Comparison of ENCODE assay signal across 11 cellular contexts in the genomic region with DNA sequence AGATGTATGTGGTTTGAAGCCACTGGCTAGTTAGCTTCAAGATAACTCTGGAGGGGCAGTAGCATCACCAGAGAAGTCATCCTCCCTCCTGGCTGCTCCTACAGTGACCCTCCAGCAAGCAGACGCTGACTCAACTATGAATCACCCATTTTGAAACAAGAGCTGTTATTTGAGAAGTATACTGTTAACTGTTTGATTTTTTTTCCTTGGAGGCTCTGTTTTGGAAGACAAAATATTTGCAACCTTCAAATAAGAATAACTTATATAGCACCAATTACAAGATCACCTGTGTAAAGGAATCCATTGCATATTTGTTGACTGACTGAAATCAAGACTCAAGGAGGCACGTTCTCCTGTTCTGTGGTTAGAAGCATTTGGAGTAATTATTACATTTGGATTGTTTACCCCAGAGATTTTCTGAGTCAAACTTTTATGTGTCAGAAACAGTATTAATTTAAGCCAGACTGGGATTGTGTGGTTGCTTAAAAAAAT.
DNase-seq lines count a peak whose midpoint lies in the region; ATAC-seq and TF ChIP-seq lines count a peak whose summit lies in the region.
"Had no signal": no experiment of that assay in that cellular context is flagged by ENCODE, and none has a peak within 500 bp of the region (broad histone marks: within the 10 kb centered on the region; RNA-seq: fewer than 3 reads in every experiment).

No MANE protein-coding gene starts in this region.

- TF ChIP-seq POLR2A in prostate gland (IDR thresholded peaks at IDR 0.05) = no peak

- no peak overlapping the region for H2BK12ac ChIP-seq in neuronal stem cell (ENCODE audit: low read length)

- H3K27me3 ChIP-seq in PC-9 (ENCODE audit: insufficient read depth, low read depth) = no peaks in the 10 kb centered on the region
- H3K27me3 ChIP-seq in prostate gland (replicated peaks; ENCODE audit: insufficient read depth) = no peaks in the 10 kb centered on the region
- H3K27me3 ChIP-seq in neuronal stem cell (ENCODE audit: control insufficient read depth in 3 of 3, insufficient read depth in 3 of 3, low read depth in 1 of 3, low read length in 3 of 3) = no peaks in the 10 kb centered on the region
- H3K27me3 ChIP-seq: cardiac muscle cell, testis had no signal

- no peak overlapping the region for H3K23ac ChIP-seq in neuronal stem cell (ENCODE audit: low read depth, low read length, poor library complexity)

- peaks cover 25% of the 10 kb centered on the region for H3F3A ChIP-seq in PC-9 (ENCODE audit: insufficient read depth, low read depth)

- DNase-seq in GM03348 (ENCODE audit: low spot score) (peak; percentile 73), PC-9 (peak; percentile 79 to 93), fibroblast of pulmonary artery (ENCODE audit: low read depth) (peak; percentile 91), sciatic nerve (ENCODE audit: low spot score) (no peak), prostate gland (ENCODE audit: low spot score) (no peak), neuronal stem cell (ENCODE audit: low spot score) (no peak), head of caudate nucleus (no peak)
- DNase-seq: T-helper 9 cell, testis had no signal

- ATAC-seq in sciatic nerve (peak; percentile 86), HG03108 (IDR thresholded peaks at IDR 0.05; ENCODE audit: unreplicated experiment) (no peak)

- no peak overlapping the region for H3K9ac ChIP-seq in neuronal stem cell (ENCODE audit: low read depth, low read length, poor library complexity)

- H3K9me2 ChIP-seq in PC-9 (ENCODE audit: insufficient read depth) = no peaks in the 10 kb centered on the region

- H4K8ac ChIP-seq in neuronal stem cell (ENCODE audit: low read depth, low read length) = no peak overlapping the region

- no peak overlapping the region for H3K18ac ChIP-seq in neuronal stem cell (ENCODE audit: low read length)

- POLR2A ChIA-PET in PC-9 (lab: Charles Lee; ENCODE audit: unreplicated experiment) = interaction anchor here (0.5 to 1.2 kb wide), 7 partner anchors 13 to 684 kb away, joined by 3 to 13 read pairs (median 4); no protein-coding TSS in a partner anchor

- no peak overlapping the region for H2BK15ac ChIP-seq in neuronal stem cell (ENCODE audit: low read length)

- H3K79me1 ChIP-seq in neuronal stem cell (ENCODE audit: low read depth, low read length) = no peaks in the 10 kb centered on the region

- no peak overlapping the region for H2BK120ac ChIP-seq in neuronal stem cell (ENCODE audit: low read depth, low read length)

- H2BK5ac ChIP-seq in neuronal stem cell (ENCODE audit: low read length) = no peak overlapping the region

- peak overlapping the region; percentile 64 for H3K4me2 ChIP-seq in PC-9
- H3K4me2 ChIP-seq in neuronal stem cell (ENCODE audit: insufficient read depth, low read length, poor library complexity, severe bottlenecking) = no peak overlapping the region

- H3K4me1 ChIP-seq in PC-9 (replicated peaks; ENCODE audit: insufficient read depth) = peaks cover 30% of the 10 kb centered on the region
- no peaks in the 10 kb centered on the region for H3K4me1 ChIP-seq in prostate gland (replicated peaks)
- H3K4me1 ChIP-seq in neuronal stem cell (ENCODE audit: control insufficient read depth in 2 of 2, insufficient read depth in 1 of 2, low read depth in 1 of 2, low read length in 2 of 2) = peaks cover 0 to 17% of the 10 kb centered on the region in 2 donors

- intact Hi-C loops in PC-9 (cut with micrococcal nuclease; ENCODE audit: unreplicated experiment) = loop anchor here (1.0 to 10.0 kb wide), 7 partner anchors 21 to 1418 kb away; a partner anchor contains a TSS
- intact Hi-C loops in sciatic nerve (cut with DNase I) = no loop called here
- intact Hi-C loops in prostate gland (cut with DNase I) = no loop called here
- intact Hi-C loops in head of caudate nucleus (cut with DNase I) = no loop called here

- H2AFZ ChIP-seq in PC-9 = peak overlapping the region; percentile 19; the same call in 1 of the 2 replicates
- H2AFZ ChIP-seq in neuronal stem cell (ENCODE audit: low read length) = no peak overlapping the region

- no peaks in the 10 kb centered on the region for H4K20me1 ChIP-seq in PC-9 (ENCODE audit: insufficient read depth)

- H3K4ac ChIP-seq in neuronal stem cell (ENCODE audit: low read length) = no peak overlapping the region

- H3K79me2 ChIP-seq in PC-9 (ENCODE audit: low read depth) = no peaks in the 10 kb centered on the region

- no peak overlapping the region for H3K14ac ChIP-seq in neuronal stem cell (ENCODE audit: low read length)

- CTCF ChIA-PET in PC-9 (lab: Charles Lee) = interaction anchor here (0.6 to 1.0 kb wide), 4 partner anchors 30 to 128 kb away, joined by 3 read pairs; no protein-coding TSS in a partner anchor

- no peak overlapping the region for H2AK5ac ChIP-seq in neuronal stem cell (ENCODE audit: low read depth, low read length)

- no peaks in the 10 kb centered on the region for H3K36me3 ChIP-seq in PC-9 (ENCODE audit: low read depth)
- no peaks in the 10 kb centered on the region for H3K36me3 ChIP-seq in prostate gland
- no peaks in the 10 kb centered on the region for H3K36me3 ChIP-seq in neuronal stem cell (replicated peaks in 1 of 2; ENCODE audit: control insufficient read depth in 2 of 2, insufficient read depth in 2 of 2, low read length in 2 of 2)
- H3K36me3 ChIP-seq: cardiac muscle cell had no signal

- no peak overlapping the region for H4K91ac ChIP-seq in neuronal stem cell (ENCODE audit: low read depth, low read length, poor library complexity)

- no peaks in the 10 kb centered on the region for H3K9me3 ChIP-seq in PC-9 (ENCODE audit: insufficient read depth, low read depth)
- no peaks in the 10 kb centered on the region for H3K9me3 ChIP-seq in prostate gland
- H3K9me3 ChIP-seq in neuronal stem cell (replicated peaks in 1 of 2; ENCODE audit: control insufficient read depth in 2 of 2, insufficient read depth in 1 of 2, low read depth in 1 of 2, low read length in 2 of 2) = no peaks in the 10 kb centered on the region
- H3K9me3 ChIP-seq: testis had no signal

- TSS peak; percentile 97 for BruUV-seq in PC-9 (replicated peaks; lab: Mats Ljungman, UMichigan)

- peak overlapping the region; percentile 25; the same call in 1 of the 2 replicates for H3K4me3 ChIP-seq in PC-9
- H3K4me3 ChIP-seq in fibroblast of pulmonary artery (replicated peaks; ENCODE audit: low read depth, low read length) = no peak overlapping the region
- no peak overlapping the region for H3K4me3 ChIP-seq in prostate gland
- no peak overlapping the region for H3K4me3 ChIP-seq in neuronal stem cell (ENCODE audit: low read length in 2 of 2)
- H3K4me3 ChIP-seq: cardiac muscle cell, testis had no signal

- WGBS in prostate gland = 28% methylated on average over 2 of the region's 2 CpGs
- WGBS in neuronal stem cell (ENCODE audit: extremely low coverage in 2 of 2, insufficient read length in 2 of 2, insufficient replicate concordance in 1 of 2), 2 donors = no CpG with 5 or more reads among the region's 2 CpGs

- H3K27ac ChIP-seq in PC-9 = peak overlapping the region; percentile 86
- H3K27ac ChIP-seq in prostate gland = no peak overlapping the region
- no peak overlapping the region for H3K27ac ChIP-seq in neuronal stem cell (replicated peaks; ENCODE audit: low read length)
- H3K27ac ChIP-seq: cardiac muscle cell, testis had no signal

- no peak for TF ChIP-seq CTCF in PC-9 (conservative IDR thresholded peaks at IDR 0.05)
- TF ChIP-seq CTCF in fibroblast of pulmonary artery (IDR thresholded peaks at IDR 0.05; ENCODE audit: low read length, missing control alignments) = no peak
- no peak for TF ChIP-seq CTCF in prostate gland (IDR thresholded peaks at IDR 0.05)

Comparison
In these comparisons a context has a peak if more than half of its experiments do, and no peak if none do; other contexts are left out.
1. DNase-seq: peak in GM03348 (single experiment), PC-9 (2 of 2) and fibroblast of pulmonary artery (single experiment); none in sciatic nerve (single experiment), prostate gland (single experiment), neuronal stem cell (single experiment) and head of caudate nucleus (0 of 42).